Comparison of ENCODE assay signal across 8 cellular contexts in genomic region chr1:23867953-23868847, GRCh38. TPM values are rescaled to one million over a fixed set of nuclear protein-coding genes. Genes with fewer than 3 reads are reported as not detected.
DNase-seq lines count a peak whose midpoint lies in the region; ATAC-seq, FAIRE-seq and TF ChIP-seq lines count a peak whose summit lies in the region.

TSS of gene FUCA1 (minus strand) at chr1:23868290. CDS start at chr1:23868286, 4 bp downstream.

- H4K20me1 ChIP-seq in astrocyte (ENCODE audit: insufficient read depth, low read length) (no peaks in the 10 kb centered on the region), hepatocyte (ENCODE audit: insufficient read depth, poor library complexity, severe bottlenecking) (no peaks in the 10 kb centered on the region)

- TF ChIP-seq CTCF in GM13977 (IDR thresholded peaks at IDR 0.05; ENCODE audit: extremely low read depth, insufficient read depth, missing control alignments) (peak; percentile 86), astrocyte (IDR thresholded peaks at IDR 0.05; ENCODE audit: insufficient read depth, low read depth, low read length) (peak; percentile 94), hepatocyte (IDR thresholded peaks at IDR 0.05; ENCODE audit: poor library complexity) (peak; percentile 98)

- peak within 1 kb of the TSS; percentile 73 for H3K9ac ChIP-seq in astrocyte (ENCODE audit: low read length)

- peaks cover 4% of the 10 kb centered on the region for H3K27me3 ChIP-seq in astrocyte (ENCODE audit: insufficient read depth, low read length)
- H3K27me3 ChIP-seq in hepatocyte: no peaks in the 10 kb centered on the region

- H3K36me3 Mint-ChIP-seq in T-helper 2 cell treated with Interferon-gamma antibody and Interleukin-4, amounts not matched to agents 5 μg/mL and 100 μg/mL, for 36 hours (ENCODE audit: low read depth): no peaks in the 10 kb centered on the region
- H3K36me3 Mint-ChIP-seq in astrocyte (ENCODE audit: low read depth, unreplicated experiment): no peaks in the 10 kb centered on the region

- no peaks in the 10 kb centered on the region for H3K9me2 ChIP-seq in hepatocyte (replicated peaks; ENCODE audit: insufficient read depth)

- H2AFZ ChIP-seq in astrocyte (ENCODE audit: low read depth, low read length) (peak within 1 kb of the TSS; percentile 97), hepatocyte (peak within 1 kb of the TSS; percentile 88)

- in situ Hi-C loops in GM13977 (cut with MboI; ENCODE audit: low pct_unique_long_range_greater_than_20kb, low sequenced_read_pairs, unreplicated experiment): no loop called here

- DNase-seq in GM13977 (ENCODE audit: low spot score) (peak; percentile 98), NCI-H1694 (lab: John Stamatoyannopoulos, UW) (peak; percentile 79), astrocyte (ENCODE audit: low read depth) (peak; percentile 68), hepatocyte (ENCODE audit: low spot score) (peak; percentile 98), renal cortical epithelial cell (ENCODE audit: low read depth) (peak; percentile 87), cortex of kidney (lab: John Stamatoyannopoulos, UW) (no peak)
- DNase-seq in T-helper 2 cell treated with Interferon-gamma antibody and Interleukin-4, amounts not matched to agents 5 μg/mL and 100 μg/mL, for 36 hours (ENCODE audit: low spot score): peak; percentile 89

- no peak for FAIRE-seq in astrocyte (lab: Jason Lieb, UNC)

- no peaks in the 10 kb centered on the region for H3K9me3 Mint-ChIP-seq in T-helper 2 cell treated with Interferon-gamma antibody and Interleukin-4, amounts not matched to agents 5 μg/mL and 100 μg/mL, for 36 hours
- no peaks in the 10 kb centered on the region for H3K9me3 Mint-ChIP-seq in astrocyte (ENCODE audit: unreplicated experiment)

- H3K4me3 ChIP-seq in astrocyte (ENCODE audit: insufficient read depth, low read depth, low read length): peak within 1 kb of the TSS; percentile 77
- peak within 1 kb of the TSS; percentile 55 for H3K4me3 ChIP-seq in hepatocyte

- H3K79me2 ChIP-seq in astrocyte (ENCODE audit: insufficient read depth, low read length) (no peaks in the 10 kb centered on the region), hepatocyte (peaks cover 6% of the 10 kb centered on the region)

- H3K4me1 Mint-ChIP-seq in T-helper 2 cell treated with Interferon-gamma antibody and Interleukin-4, amounts not matched to agents 5 μg/mL and 100 μg/mL, for 36 hours (ENCODE audit: low read depth): peaks cover 16% of the 10 kb centered on the region
- peaks cover 13% of the 10 kb centered on the region for H3K4me1 Mint-ChIP-seq in astrocyte (ENCODE audit: low read depth, unreplicated experiment)

- H3K4me1 ChIP-seq in astrocyte (ENCODE audit: insufficient read depth, low read length): peaks cover 14% of the 10 kb centered on the region
- no peaks in the 10 kb centered on the region for H3K4me1 ChIP-seq in hepatocyte (ENCODE audit: insufficient read depth)

- H3K4me2 ChIP-seq in astrocyte (ENCODE audit: low read length) (peak within 1 kb of the TSS; percentile 95), hepatocyte (peak within 1 kb of the TSS; percentile 90)

- H3K9me3 ChIP-seq in astrocyte (ENCODE audit: insufficient read depth, low read depth, low read length) (no peaks in the 10 kb centered on the region), hepatocyte (ENCODE audit: low read depth) (no peaks in the 10 kb centered on the region)

- no peaks in the 10 kb centered on the region for H3K36me3 ChIP-seq in astrocyte (ENCODE audit: insufficient read depth, low read length)
- no peaks in the 10 kb centered on the region for H3K36me3 ChIP-seq in hepatocyte (replicated peaks; ENCODE audit: insufficient read depth, low read depth)

- peak; percentile 85 for ATAC-seq in HG02884 (IDR thresholded peaks at IDR 0.05; ENCODE audit: unreplicated experiment)

- H3K27ac ChIP-seq in astrocyte (ENCODE audit: low read depth, low read length): no peak within 1 kb of the TSS
- H3K27ac ChIP-seq in hepatocyte: peak within 1 kb of the TSS; percentile 8

- 14% methylated on average over 80 of the region's 81 CpGs for WGBS in hepatocyte (ENCODE audit: low lambda C conversion rate, missing lambda C conversion rate)

- peaks cover 17% of the 10 kb centered on the region for H3K27me3 Mint-ChIP-seq in T-helper 2 cell treated with Interferon-gamma antibody and Interleukin-4, amounts not matched to agents 5 μg/mL and 100 μg/mL, for 36 hours (ENCODE audit: low read depth)
- H3K27me3 Mint-ChIP-seq in astrocyte (ENCODE audit: low read depth, unreplicated experiment): peaks cover 21% of the 10 kb centered on the region

- peak within 1 kb of the TSS; percentile 69 for H3K27ac Mint-ChIP-seq in T-helper 2 cell treated with Interferon-gamma antibody and Interleukin-4, amounts not matched to agents 5 μg/mL and 100 μg/mL, for 36 hours
- no peak within 1 kb of the TSS for H3K27ac Mint-ChIP-seq in astrocyte (ENCODE audit: unreplicated experiment)

- H3K4me3 Mint-ChIP-seq in T-helper 2 cell treated with Interferon-gamma antibody and Interleukin-4, amounts not matched to agents 5 μg/mL and 100 μg/mL, for 36 hours: peak within 1 kb of the TSS; percentile 80
- H3K4me3 Mint-ChIP-seq in astrocyte (ENCODE audit: unreplicated experiment): peak within 1 kb of the TSS; percentile 84

RNA-seq across cellular contexts. Expression of gene FUCA1, which starts in this region (rescaled TPM):
- total RNA-seq in astrocyte: 9.7 and 10.4 TPM in 2 replicates
- 59.0 and 69.4 TPM in 2 replicates for total RNA-seq in hepatocyte
- 55.3 and 74.2 TPM in 2 replicates for polyA plus RNA-seq in hepatocyte
- total RNA-seq in renal cortical epithelial cell: 153 and 245 TPM in 2 replicates
